1 cellular context compared by ENCODE assay signal in the genomic region with DNA sequence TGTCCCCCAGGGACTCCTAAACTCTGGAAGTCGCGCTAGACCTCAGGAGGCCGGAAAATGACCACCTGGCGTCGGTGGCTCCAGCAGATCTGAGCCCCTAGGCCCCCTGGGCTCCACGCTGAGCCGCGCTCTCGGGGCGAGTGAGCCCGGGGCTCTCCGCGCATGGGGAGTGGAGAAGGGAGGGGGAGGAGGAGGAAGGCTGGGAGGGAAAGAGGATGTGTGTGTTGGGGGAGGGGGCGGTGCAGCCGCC.
TF ChIP-seq lines count a peak whose summit lies in the region.

No MANE protein-coding gene starts in this region.

TF ChIP-seq in K562, 482 proteins besides CTCF, POLR2A, EP300 and RAD21 (continued from another document and continues in another):
- no peak for TF ChIP-seq ZFP30 (CRISPR knock-in tag; IDR thresholded peaks at IDR 0.05; ENCODE audit: borderline replicate concordance)
- TF ChIP-seq HMG20B (CRISPR knock-in tag; IDR thresholded peaks at IDR 0.05): no peak
- TF ChIP-seq, protein P1, sequence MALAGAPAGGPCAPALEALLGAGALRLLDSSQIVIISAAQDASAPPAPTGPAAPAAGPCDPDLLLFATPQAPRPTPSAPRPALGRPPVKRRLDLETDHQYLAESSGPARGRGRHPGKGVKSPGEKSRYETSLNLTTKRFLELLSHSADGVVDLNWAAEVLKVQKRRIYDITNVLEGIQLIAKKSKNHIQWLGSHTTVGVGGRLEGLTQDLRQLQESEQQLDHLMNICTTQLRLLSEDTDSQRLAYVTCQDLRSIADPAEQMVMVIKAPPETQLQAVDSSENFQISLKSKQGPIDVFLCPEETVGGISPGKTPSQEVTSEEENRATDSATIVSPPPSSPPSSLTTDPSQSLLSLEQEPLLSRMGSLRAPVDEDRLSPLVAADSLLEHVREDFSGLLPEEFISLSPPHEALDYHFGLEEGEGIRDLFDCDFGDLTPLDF (CRISPR knock-in tag; IDR thresholded peaks at IDR 0.05): no peak
- TF ChIP-seq NR2C2 (CRISPR knock-in tag; IDR thresholded peaks at IDR 0.05): no peak
- peak; percentile 42; the same call in 1 of the 2 replicates for TF ChIP-seq NR2C2 (tag; IDR thresholded peaks at IDR 0.05)
- TF ChIP-seq NR3C1 (CRISPR knock-in tag; IDR thresholded peaks at IDR 0.05): no peak
- TF ChIP-seq SPI1 (IDR thresholded peaks at IDR 0.05; ENCODE audit: borderline replicate concordance, low read depth, low read length): peak; percentile 58; the same call in 1 of the 2 replicates
- TF ChIP-seq ZSCAN32 (CRISPR knock-in tag; IDR thresholded peaks at IDR 0.05): no peak
- TF ChIP-seq ZBTB1 (CRISPR knock-in tag; IDR thresholded peaks at IDR 0.05; ENCODE audit: borderline replicate concordance, low read depth): no peak
- TF ChIP-seq, protein P2, sequence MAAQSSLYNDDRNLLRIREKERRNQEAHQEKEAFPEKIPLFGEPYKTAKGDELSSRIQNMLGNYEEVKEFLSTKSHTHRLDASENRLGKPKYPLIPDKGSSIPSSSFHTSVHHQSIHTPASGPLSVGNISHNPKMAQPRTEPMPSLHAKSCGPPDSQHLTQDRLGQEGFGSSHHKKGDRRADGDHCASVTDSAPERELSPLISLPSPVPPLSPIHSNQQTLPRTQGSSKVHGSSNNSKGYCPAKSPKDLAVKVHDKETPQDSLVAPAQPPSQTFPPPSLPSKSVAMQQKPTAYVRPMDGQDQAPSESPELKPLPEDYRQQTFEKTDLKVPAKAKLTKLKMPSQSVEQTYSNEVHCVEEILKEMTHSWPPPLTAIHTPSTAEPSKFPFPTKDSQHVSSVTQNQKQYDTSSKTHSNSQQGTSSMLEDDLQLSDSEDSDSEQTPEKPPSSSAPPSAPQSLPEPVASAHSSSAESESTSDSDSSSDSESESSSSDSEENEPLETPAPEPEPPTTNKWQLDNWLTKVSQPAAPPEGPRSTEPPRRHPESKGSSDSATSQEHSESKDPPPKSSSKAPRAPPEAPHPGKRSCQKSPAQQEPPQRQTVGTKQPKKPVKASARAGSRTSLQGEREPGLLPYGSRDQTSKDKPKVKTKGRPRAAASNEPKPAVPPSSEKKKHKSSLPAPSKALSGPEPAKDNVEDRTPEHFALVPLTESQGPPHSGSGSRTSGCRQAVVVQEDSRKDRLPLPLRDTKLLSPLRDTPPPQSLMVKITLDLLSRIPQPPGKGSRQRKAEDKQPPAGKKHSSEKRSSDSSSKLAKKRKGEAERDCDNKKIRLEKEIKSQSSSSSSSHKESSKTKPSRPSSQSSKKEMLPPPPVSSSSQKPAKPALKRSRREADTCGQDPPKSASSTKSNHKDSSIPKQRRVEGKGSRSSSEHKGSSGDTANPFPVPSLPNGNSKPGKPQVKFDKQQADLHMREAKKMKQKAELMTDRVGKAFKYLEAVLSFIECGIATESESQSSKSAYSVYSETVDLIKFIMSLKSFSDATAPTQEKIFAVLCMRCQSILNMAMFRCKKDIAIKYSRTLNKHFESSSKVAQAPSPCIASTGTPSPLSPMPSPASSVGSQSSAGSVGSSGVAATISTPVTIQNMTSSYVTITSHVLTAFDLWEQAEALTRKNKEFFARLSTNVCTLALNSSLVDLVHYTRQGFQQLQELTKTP (IDR thresholded peaks at IDR 0.05; ENCODE audit: low read depth in 1 of 2, partially characterized antibody in 2 of 2): no peak
- no peak for TF ChIP-seq HNRNPK (IDR thresholded peaks at IDR 0.05; ENCODE audit: low read depth, low read length, poor library complexity, severe bottlenecking)
- TF ChIP-seq NFE2 (IDR thresholded peaks at IDR 0.05; ENCODE audit: low read depth): no peak
- TF ChIP-seq RBM14 (IDR thresholded peaks at IDR 0.05; ENCODE audit: borderline replicate concordance, insufficient read depth, low read depth, low read length): no peak
- no peak for TF ChIP-seq ZFPM2 (CRISPR knock-in tag; IDR thresholded peaks at IDR 0.05)
- peak; percentile 48 for TF ChIP-seq CBX1 (IDR thresholded peaks at IDR 0.05; ENCODE audit: low read depth)
- no peak for TF ChIP-seq ZNF830 (CRISPR knock-in tag; IDR thresholded peaks at IDR 0.05)
- no peak for TF ChIP-seq TAL1 (IDR thresholded peaks at IDR 0.05)
- TF ChIP-seq XRCC4 (IDR thresholded peaks at IDR 0.05; ENCODE audit: extremely low read depth, insufficient read depth, insufficient read length): no peak
- TF ChIP-seq DPF2 (IDR thresholded peaks at IDR 0.05): peak; percentile 65
- TF ChIP-seq KLF10 (CRISPR knock-in tag; IDR thresholded peaks at IDR 0.05): no peak
- TF ChIP-seq NCOA4 (IDR thresholded peaks at IDR 0.05; ENCODE audit: partially characterized antibody): no peak
- TF ChIP-seq ZNF354B (CRISPR knock-in tag; IDR thresholded peaks at IDR 0.05): no peak
- TF ChIP-seq ZNF133 (CRISPR knock-in tag; IDR thresholded peaks at IDR 0.05): no peak
- TF ChIP-seq, protein P3, sequence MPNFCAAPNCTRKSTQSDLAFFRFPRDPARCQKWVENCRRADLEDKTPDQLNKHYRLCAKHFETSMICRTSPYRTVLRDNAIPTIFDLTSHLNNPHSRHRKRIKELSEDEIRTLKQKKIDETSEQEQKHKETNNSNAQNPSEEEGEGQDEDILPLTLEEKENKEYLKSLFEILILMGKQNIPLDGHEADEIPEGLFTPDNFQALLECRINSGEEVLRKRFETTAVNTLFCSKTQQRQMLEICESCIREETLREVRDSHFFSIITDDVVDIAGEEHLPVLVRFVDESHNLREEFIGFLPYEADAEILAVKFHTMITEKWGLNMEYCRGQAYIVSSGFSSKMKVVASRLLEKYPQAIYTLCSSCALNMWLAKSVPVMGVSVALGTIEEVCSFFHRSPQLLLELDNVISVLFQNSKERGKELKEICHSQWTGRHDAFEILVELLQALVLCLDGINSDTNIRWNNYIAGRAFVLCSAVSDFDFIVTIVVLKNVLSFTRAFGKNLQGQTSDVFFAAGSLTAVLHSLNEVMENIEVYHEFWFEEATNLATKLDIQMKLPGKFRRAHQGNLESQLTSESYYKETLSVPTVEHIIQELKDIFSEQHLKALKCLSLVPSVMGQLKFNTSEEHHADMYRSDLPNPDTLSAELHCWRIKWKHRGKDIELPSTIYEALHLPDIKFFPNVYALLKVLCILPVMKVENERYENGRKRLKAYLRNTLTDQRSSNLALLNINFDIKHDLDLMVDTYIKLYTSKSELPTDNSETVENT (CRISPR knock-in tag; IDR thresholded peaks at IDR 0.05): no peak
- no peak for TF ChIP-seq THRB (CRISPR knock-in tag; conservative IDR thresholded peaks at IDR 0.05)
- no peak for TF ChIP-seq GTF2E2 (tag; IDR thresholded peaks at IDR 0.05)
- TF ChIP-seq SAFB (IDR thresholded peaks at IDR 0.05; ENCODE audit: borderline replicate concordance, low read depth, low read length): peak; percentile 23; the same call in 1 of the 2 replicates
- TF ChIP-seq HLTF (IDR thresholded peaks at IDR 0.05): 0 out of 2 replicates have a peak, but pooled peaks have one; percentile 51
- no peak for TF ChIP-seq NR2C1 (IDR thresholded peaks at IDR 0.05)
- TF ChIP-seq NR2C1 (tag; IDR thresholded peaks at IDR 0.05): no peak
- peak; percentile 36 for TF ChIP-seq NFIC (IDR thresholded peaks at IDR 0.05)
- peak; percentile 75 for TF ChIP-seq CXXC5 (CRISPR knock-in tag; IDR thresholded peaks at IDR 0.05)
- peak; percentile 53 to 66; a peak in 1 of 4 replicates for TF ChIP-seq TRIM24 (IDR thresholded peaks at IDR 0.05)
- TF ChIP-seq RB1 (IDR thresholded peaks at IDR 0.05; ENCODE audit: low read depth): no peak
- no peak for TF ChIP-seq ZNF778 (CRISPR knock-in tag; IDR thresholded peaks at IDR 0.05)
- no peak for TF ChIP-seq SLC30A9 (CRISPR knock-in tag; IDR thresholded peaks at IDR 0.05)
- TF ChIP-seq SUPT5H (IDR thresholded peaks at IDR 0.05): no peak; the same call in none of the 2 replicates
- no peak for TF ChIP-seq RFX1 (IDR thresholded peaks at IDR 0.05)
- no peak for TF ChIP-seq ZNF316 (IDR thresholded peaks at IDR 0.05)
- no peak for TF ChIP-seq RFX7 (CRISPR knock-in tag; IDR thresholded peaks at IDR 0.05)
- TF ChIP-seq ESRRB (CRISPR knock-in tag; IDR thresholded peaks at IDR 0.05; ENCODE audit: borderline replicate concordance): no peak
- no peak for TF ChIP-seq FOSL1 (tag; conservative IDR thresholded peaks at IDR 0.05)
- no peak for TF ChIP-seq NFYB (IDR thresholded peaks at IDR 0.05; ENCODE audit: extremely low read depth, insufficient read length)
- TF ChIP-seq, protein P4, sequence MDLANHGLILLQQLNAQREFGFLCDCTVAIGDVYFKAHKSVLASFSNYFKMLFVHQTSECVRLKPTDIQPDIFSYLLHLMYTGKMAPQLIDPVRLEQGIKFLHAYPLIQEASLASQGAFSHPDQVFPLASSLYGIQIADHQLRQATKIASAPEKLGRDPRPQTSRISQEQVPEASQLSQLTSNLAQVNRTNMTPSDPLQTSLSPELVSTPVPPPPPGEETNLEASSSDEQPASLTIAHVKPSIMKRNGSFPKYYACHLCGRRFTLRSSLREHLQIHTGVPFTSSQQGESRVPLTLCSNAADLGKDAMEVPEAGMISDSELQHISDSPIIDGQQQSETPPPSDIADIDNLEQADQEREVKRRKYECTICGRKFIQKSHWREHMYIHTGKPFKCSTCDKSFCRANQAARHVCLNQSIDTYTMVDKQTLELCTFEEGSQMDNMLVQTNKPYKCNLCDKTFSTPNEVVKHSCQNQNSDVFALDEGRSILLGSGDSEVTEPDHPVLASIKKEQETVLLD (IDR thresholded peaks at IDR 0.05): no peak; the same call in 1 of the 2 replicates
- TF ChIP-seq ETV5 (CRISPR knock-in tag; IDR thresholded peaks at IDR 0.05; ENCODE audit: low read depth): no peak
- TF ChIP-seq ZNF780A (CRISPR knock-in tag; IDR thresholded peaks at IDR 0.05): no peak
- TF ChIP-seq GATAD2B (IDR thresholded peaks at IDR 0.05; ENCODE audit: borderline replicate concordance): no peak
- no peak for TF ChIP-seq ZNF511 (CRISPR knock-in tag; IDR thresholded peaks at IDR 0.05)
- no peak for TF ChIP-seq BACH1 (tag; IDR thresholded peaks at IDR 0.05)
- TF ChIP-seq POU5F1 (IDR thresholded peaks at IDR 0.05; ENCODE audit: borderline replicate concordance, low read depth, low read length, partially characterized antibody): no peak
- no peak for TF ChIP-seq RBM17 (IDR thresholded peaks at IDR 0.05; ENCODE audit: borderline replicate concordance, low read depth, low read length)
- TF ChIP-seq ARID3B (CRISPR knock-in tag; IDR thresholded peaks at IDR 0.05; ENCODE audit: borderline replicate concordance): no peak
- TF ChIP-seq, protein P5, sequence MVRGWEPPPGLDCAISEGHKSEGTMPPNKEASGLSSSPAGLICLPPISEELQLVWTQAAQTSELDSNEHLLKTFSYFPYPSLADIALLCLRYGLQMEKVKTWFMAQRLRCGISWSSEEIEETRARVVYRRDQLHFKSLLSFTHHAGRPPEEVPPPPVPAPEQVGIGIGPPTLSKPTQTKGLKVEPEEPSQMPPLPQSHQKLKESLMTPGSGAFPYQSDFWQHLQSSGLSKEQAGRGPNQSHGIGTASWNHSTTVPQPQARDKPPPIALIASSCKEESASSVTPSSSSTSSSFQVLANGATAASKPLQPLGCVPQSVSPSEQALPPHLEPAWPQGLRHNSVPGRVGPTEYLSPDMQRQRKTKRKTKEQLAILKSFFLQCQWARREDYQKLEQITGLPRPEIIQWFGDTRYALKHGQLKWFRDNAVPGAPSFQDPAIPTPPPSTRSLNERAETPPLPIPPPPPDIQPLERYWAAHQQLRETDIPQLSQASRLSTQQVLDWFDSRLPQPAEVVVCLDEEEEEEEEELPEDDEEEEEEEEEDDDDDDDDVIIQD (CRISPR knock-in tag; IDR thresholded peaks at IDR 0.05): no peak
- TF ChIP-seq, protein P6, sequence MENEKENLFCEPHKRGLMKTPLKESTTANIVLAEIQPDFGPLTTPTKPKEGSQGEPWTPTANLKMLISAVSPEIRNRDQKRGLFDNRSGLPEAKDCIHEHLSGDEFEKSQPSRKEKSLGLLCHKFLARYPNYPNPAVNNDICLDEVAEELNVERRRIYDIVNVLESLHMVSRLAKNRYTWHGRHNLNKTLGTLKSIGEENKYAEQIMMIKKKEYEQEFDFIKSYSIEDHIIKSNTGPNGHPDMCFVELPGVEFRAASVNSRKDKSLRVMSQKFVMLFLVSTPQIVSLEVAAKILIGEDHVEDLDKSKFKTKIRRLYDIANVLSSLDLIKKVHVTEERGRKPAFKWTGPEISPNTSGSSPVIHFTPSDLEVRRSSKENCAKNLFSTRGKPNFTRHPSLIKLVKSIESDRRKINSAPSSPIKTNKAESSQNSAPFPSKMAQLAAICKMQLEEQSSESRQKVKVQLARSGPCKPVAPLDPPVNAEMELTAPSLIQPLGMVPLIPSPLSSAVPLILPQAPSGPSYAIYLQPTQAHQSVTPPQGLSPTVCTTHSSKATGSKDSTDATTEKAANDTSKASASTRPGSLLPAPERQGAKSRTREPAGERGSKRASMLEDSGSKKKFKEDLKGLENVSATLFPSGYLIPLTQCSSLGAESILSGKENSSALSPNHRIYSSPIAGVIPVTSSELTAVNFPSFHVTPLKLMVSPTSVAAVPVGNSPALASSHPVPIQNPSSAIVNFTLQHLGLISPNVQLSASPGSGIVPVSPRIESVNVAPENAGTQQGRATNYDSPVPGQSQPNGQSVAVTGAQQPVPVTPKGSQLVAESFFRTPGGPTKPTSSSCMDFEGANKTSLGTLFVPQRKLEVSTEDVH (IDR thresholded peaks at IDR 0.05; ENCODE audit: low read depth, partially characterized antibody): no peak
- TF ChIP-seq NBN (IDR thresholded peaks at IDR 0.05; ENCODE audit: low read depth): peak; percentile 77; the same call in 1 of the 2 replicates
- no peak for TF ChIP-seq ZNF174 (CRISPR knock-in tag; IDR thresholded peaks at IDR 0.05)
- TF ChIP-seq ZKSCAN3 (CRISPR knock-in tag; IDR thresholded peaks at IDR 0.05): no peak
- TF ChIP-seq ZNF23 (CRISPR knock-in tag; IDR thresholded peaks at IDR 0.05): no peak
- TF ChIP-seq KHSRP (IDR thresholded peaks at IDR 0.05): no peak
